In the genomic region with DNA sequence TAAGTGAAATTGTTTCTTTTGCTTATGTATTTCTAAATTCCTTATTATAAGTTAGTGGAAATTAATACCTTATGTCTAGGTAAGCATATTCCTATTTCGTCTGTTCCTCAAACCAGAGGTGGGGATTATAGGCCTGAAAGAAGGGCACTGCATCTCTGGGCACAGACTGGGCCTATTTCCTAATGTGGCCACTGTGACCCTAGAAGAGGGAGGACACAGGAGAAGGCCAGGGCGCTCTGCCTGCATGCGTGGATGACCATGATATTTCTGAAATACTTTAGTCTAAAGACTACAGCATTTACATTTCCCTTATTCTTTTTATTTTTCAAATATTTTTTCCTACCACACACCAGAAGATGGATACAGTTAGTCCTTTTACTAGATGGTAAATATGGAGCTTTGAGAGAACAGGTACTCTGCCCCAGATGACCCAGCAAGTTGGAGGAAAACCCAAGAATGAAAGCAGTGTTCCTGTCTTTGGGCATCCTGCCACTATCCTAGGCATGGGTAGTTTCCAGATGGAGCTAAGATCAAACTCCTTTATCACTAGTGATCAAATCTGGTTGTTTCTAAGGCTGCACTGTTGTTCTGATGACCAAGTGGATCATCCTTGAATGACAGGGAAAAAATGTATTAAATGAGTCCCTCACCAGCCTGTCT, we compare ENCODE assay signal across 11 cellular contexts. TPM values are rescaled to one million over a fixed set of nuclear protein-coding genes. Genes with fewer than 3 reads are reported as not detected.
A peak's percentile ranks its signal among the peaks of the same experiment; 100 is the strongest.
DNase-seq lines count a peak whose midpoint lies in the region; ATAC-seq, FAIRE-seq and TF ChIP-seq lines count a peak whose summit lies in the region.
"Had no signal": no experiment of that assay in that cellular context is flagged by ENCODE, and none has a peak within 500 bp of the region (broad histone marks: within the 10 kb centered on the region; RNA-seq: fewer than 3 reads in every experiment).

No MANE protein-coding gene starts in this region.

- POLR2A ChIA-PET in AG04450 (lab: Yijun Ruan, JAX): interaction anchor here (0.6 to 4.1 kb wide), 7 partner anchors 11 to 402 kb away, joined by 4 to 24 read pairs (median 4); partner anchors contain the start of genes ATOSB and RUSC2

- peaks cover 30% of the 10 kb centered on the region for H3K79me2 ChIP-seq in keratinocyte (ENCODE audit: control insufficient read depth, insufficient read depth, low read length)

- CTCF ChIA-PET in AG04450 (lab: Charles Lee): interaction anchor here (0.6 to 3.2 kb wide), 3 partner anchors 28 to 37 kb away, joined by 3 to 21 read pairs (median 4); partner anchors contain the start of gene RUSC2

- TF ChIP-seq CTCF in AG04450 (IDR thresholded peaks at IDR 0.05; ENCODE audit: low read depth, low read length): no peak
- no peak for TF ChIP-seq CTCF in keratinocyte (optimal IDR thresholded peaks at IDR 0.05 in 1 of 3, IDR thresholded peaks at IDR 0.05 in 1 of 3, conservative IDR thresholded peaks at IDR 0.05 in 1 of 3; ENCODE audit: extremely low read depth in 1 of 3, insufficient read depth in 2 of 3, low read length in 3 of 3)

- DNase-seq in AG04450 (ENCODE audit: low read depth, low spot score) (no peak), amniotic epithelial cell (ENCODE audit: low read depth) (peak; percentile 14), keratinocyte (ENCODE audit: low read depth, low spot score) (no peak), AG08396 (ENCODE audit: low spot score) (no peak), HUDEP-2 (lab: John Stamatoyannopoulos, UW; ENCODE audit: unreplicated experiment in 76 of 76) (no peak)
- no peak for DNase-seq in T-helper 2 cell treated with Interferon-gamma antibody and Interleukin-4, amounts not matched to agents 5 μg/mL and 100 μg/mL, for 36 hours (ENCODE audit: low spot score)
- DNase-seq: activated CD8-positive, alpha-beta memory T cell treated with anti-CD3 and anti-CD28 coated beads for 24 hours; BE2C; Karpas-422 had no signal

- ATAC-seq in HG03045 (IDR thresholded peaks at IDR 0.05; ENCODE audit: unreplicated experiment): no peak

- peak overlapping the region; percentile 65 for H3K4me2 ChIP-seq in keratinocyte (ENCODE audit: control insufficient read depth, extremely low read depth, insufficient read depth, low read depth, low read length)

- H3K9me1 ChIP-seq in keratinocyte (ENCODE audit: control insufficient read depth, extremely low read depth, insufficient read depth, low read length): no peaks in the 10 kb centered on the region

- H3K9ac ChIP-seq in keratinocyte (ENCODE audit: control insufficient read depth, extremely low read depth, insufficient read depth, low read length) (peak overlapping the region; percentile 34), rectal smooth muscle tissue (ENCODE audit: low read length) (no peak overlapping the region)

- no peak overlapping the region for H2AFZ ChIP-seq in keratinocyte (ENCODE audit: control insufficient read depth, low read length)

- peaks cover 3% of the 10 kb centered on the region for H3K27me3 Mint-ChIP-seq in T-helper 2 cell treated with Interferon-gamma antibody and Interleukin-4, amounts not matched to agents 5 μg/mL and 100 μg/mL, for 36 hours (ENCODE audit: low read depth)

- H3K4me1 Mint-ChIP-seq in T-helper 2 cell treated with Interferon-gamma antibody and Interleukin-4, amounts not matched to agents 5 μg/mL and 100 μg/mL, for 36 hours (ENCODE audit: low read depth): no peaks in the 10 kb centered on the region

- H3K9me3 Mint-ChIP-seq in T-helper 2 cell treated with Interferon-gamma antibody and Interleukin-4, amounts not matched to agents 5 μg/mL and 100 μg/mL, for 36 hours: no peaks in the 10 kb centered on the region

- dilution Hi-C loops in keratinocyte (cut with MboI; ENCODE audit: extremely low pct_ligation_motif_present, low sequenced_read_pairs): no loop called here

- no peak for FAIRE-seq in keratinocyte (lab: Jason Lieb, UNC)

- H3K27ac ChIP-seq in AG04450 (ENCODE audit: low read depth, low read length) (peak overlapping the region; percentile 92), keratinocyte (ENCODE audit: control insufficient read depth, insufficient read depth, low read length) (peak overlapping the region; percentile 81), rectal smooth muscle tissue (ENCODE audit: low read depth, low read length) (peak overlapping the region; percentile 84)

- no peaks in the 10 kb centered on the region for H4K20me1 ChIP-seq in keratinocyte (ENCODE audit: control insufficient read depth, extremely low read depth, insufficient read depth, low read length)

- H3K36me3 ChIP-seq in keratinocyte (ENCODE audit: control insufficient read depth in 2 of 2, extremely low read depth in 1 of 2, insufficient read depth in 2 of 2, low read length in 2 of 2) (peaks cover 0 to 3% of the 10 kb centered on the region in 2 experiments), rectal smooth muscle tissue (ENCODE audit: control insufficient read depth, insufficient read depth, low read length) (no peaks in the 10 kb centered on the region)
- H3K36me3 ChIP-seq: BE2C had no signal

- H3K36me3 Mint-ChIP-seq in T-helper 2 cell treated with Interferon-gamma antibody and Interleukin-4, amounts not matched to agents 5 μg/mL and 100 μg/mL, for 36 hours (ENCODE audit: low read depth): no peaks in the 10 kb centered on the region

- H3K4me1 ChIP-seq in keratinocyte (ENCODE audit: control insufficient read depth, extremely low read depth, insufficient read depth, low read length) (peaks cover 64% of the 10 kb centered on the region), rectal smooth muscle tissue (ENCODE audit: control insufficient read depth, insufficient read depth, low read length) (peaks cover 77% of the 10 kb centered on the region)
- H3K4me1 ChIP-seq: BE2C had no signal

- H3K4me3 ChIP-seq in AG04450 (ENCODE audit: low read depth, low read length) (no peak overlapping the region), keratinocyte (ENCODE audit: control insufficient read depth in 2 of 3, extremely low read depth in 1 of 3, insufficient read depth in 2 of 3, low read depth in 1 of 3, low read length in 3 of 3) (no peak overlapping the region), rectal smooth muscle tissue (ENCODE audit: low read length) (no peak overlapping the region)

- no peaks in the 10 kb centered on the region for H3K27me3 ChIP-seq in AG04450 (ENCODE audit: control insufficient read depth, insufficient read depth, low read length)
- no peaks in the 10 kb centered on the region for H3K27me3 ChIP-seq in keratinocyte (ENCODE audit: control insufficient read depth, extremely low read depth, insufficient read depth, low read length)
- no peaks in the 10 kb centered on the region for H3K27me3 ChIP-seq in rectal smooth muscle tissue (ENCODE audit: control insufficient read depth, insufficient read depth, low read length)
- H3K27me3 ChIP-seq: BE2C had no signal

- no peak overlapping the region for H3K27ac Mint-ChIP-seq in T-helper 2 cell treated with Interferon-gamma antibody and Interleukin-4, amounts not matched to agents 5 μg/mL and 100 μg/mL, for 36 hours

- H3K9me3 ChIP-seq in AG04450 (ENCODE audit: control insufficient read depth, insufficient read depth, low read length) (no peaks in the 10 kb centered on the region), keratinocyte (ENCODE audit: control insufficient read depth, low read depth, low read length) (no peaks in the 10 kb centered on the region)
- H3K9me3 ChIP-seq: BE2C had no signal

- no peak overlapping the region for H3K4me3 Mint-ChIP-seq in T-helper 2 cell treated with Interferon-gamma antibody and Interleukin-4, amounts not matched to agents 5 μg/mL and 100 μg/mL, for 36 hours

RNA-seq across cellular contexts. Expression of gene RUSC2, which starts 27.8 kb away (rescaled TPM):
- polyA plus RNA-seq in AG04450 (2011; rRNA removed) (17.4 and 19.3 TPM in 2 replicates), keratinocyte (4.2 to 7.9 TPM (median 6.3 TPM) in 3 replicates)
- polyA minus RNA-seq in AG04450 (2011; rRNA and poly(A)+ RNA removed): 81.7 and 106 TPM in 2 replicates
- 1.8 TPM for polyA plus RNA-seq in keratinocyte (2011; ENCODE audit: low read depth)
- polyA plus RNA-seq in keratinocyte (2011; cell fraction: cytosol; rRNA removed): 4.0 and 5.0 TPM in 2 replicates
- polyA plus RNA-seq in keratinocyte (2011; cell fraction: nucleus; rRNA removed): 15.7 and 21.6 TPM in 2 replicates
- 4.4 and 8.1 TPM in 2 replicates for polyA plus RNA-seq in keratinocyte (2012; ENCODE audit: low replicate concordance)
- polyA minus RNA-seq in keratinocyte: 30.9 to 43.2 TPM (median 32.3 TPM) in 3 replicates
- 14.2 TPM for polyA minus RNA-seq in keratinocyte (2011; cell fraction: cytosol; rRNA and poly(A)+ RNA removed)
- 17.0 and 18.2 TPM in 2 replicates for polyA minus RNA-seq in keratinocyte (2011; cell fraction: nucleus; rRNA and poly(A)+ RNA removed)
